1 cellular context compared by ENCODE assay signal in the genomic region with DNA sequence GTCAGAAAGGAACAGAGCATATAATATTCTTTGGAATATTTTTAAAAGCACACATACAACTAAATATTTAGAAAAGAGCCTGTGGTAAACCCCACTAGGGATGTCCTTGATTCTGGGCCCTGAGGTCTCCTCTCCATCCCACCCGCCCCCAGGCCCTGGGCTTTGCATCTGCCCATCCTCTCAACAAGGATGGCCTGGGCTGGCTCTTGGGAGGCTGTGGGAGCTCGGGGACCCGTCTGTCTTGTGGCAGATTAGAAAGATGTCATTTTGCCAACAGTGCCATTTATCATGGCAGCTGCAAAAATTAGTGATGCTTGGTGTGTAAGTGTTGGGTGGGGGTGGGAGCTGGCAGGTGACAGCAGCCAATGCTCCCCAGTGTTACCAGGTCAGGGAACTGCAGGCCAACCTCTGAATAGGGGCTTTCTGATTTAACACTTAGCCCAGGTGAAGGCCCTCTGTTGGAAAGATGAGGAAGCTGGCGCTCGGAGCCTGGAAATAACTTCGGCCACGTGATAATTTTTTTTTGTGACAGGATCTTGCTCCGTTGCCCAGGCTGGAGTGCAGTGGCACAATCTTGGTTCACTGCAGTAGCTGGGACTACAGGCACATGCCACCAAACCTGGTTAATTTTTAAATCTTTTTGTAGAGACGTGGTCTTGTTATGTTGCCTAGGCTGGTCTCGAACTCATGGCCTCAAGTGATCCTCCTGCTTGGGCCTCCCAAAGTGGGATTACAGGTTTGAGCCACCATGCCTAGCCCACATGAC.
TF ChIP-seq lines count a peak whose summit lies in the region.

No MANE protein-coding gene starts in this region.

TF ChIP-seq in HepG2, 621 proteins besides CTCF, POLR2A, EP300 and RAD21:
- TF ChIP-seq ZNF124 (CRISPR knock-in tag; IDR thresholded peaks at IDR 0.05): no peak
TF ChIP-seq in HepG2: peak in this region for 0.
